Comparison of ENCODE assay signal across 23 cellular contexts in the genomic region with DNA sequence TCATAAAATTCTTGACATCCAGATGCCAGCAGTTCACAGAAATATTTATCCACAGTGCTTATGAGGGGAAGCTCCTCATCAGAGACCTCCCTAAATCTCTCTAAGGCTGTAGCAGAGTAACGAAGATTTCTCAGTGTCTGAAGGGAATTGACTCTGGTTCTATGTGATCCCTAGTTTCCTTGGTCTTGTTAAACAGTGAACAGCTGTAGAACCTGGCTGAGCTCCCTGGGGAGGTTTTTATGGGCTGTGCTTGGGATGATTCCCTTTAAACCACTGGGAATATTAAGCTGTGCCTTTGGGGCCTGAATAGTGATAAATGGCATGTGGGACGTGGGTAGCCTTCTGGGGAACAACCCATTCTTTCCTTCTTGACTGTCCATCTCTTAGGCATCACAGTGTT. TPM values are rescaled to one million over a fixed set of nuclear protein-coding genes. Genes with fewer than 3 reads are reported as not detected.
"Had no signal": no experiment of that assay in that cellular context is flagged by ENCODE, and none has a peak within 500 bp of the region (broad histone marks: within the 10 kb centered on the region; RNA-seq: fewer than 3 reads in every experiment).

No MANE protein-coding gene starts in this region.

- H3K36me3 ChIP-seq: esophagus muscularis mucosa, heart right ventricle, neutrophil, pancreas, uterus had no signal

- H3K4me1 ChIP-seq: pancreas, psoas muscle, uterus had no signal

- H3K27me3 ChIP-seq: esophagus muscularis mucosa, heart right ventricle, neutrophil, pancreas, uterus had no signal

- DNase-seq: activated B cell treated with CpG ODN at 0.5 μM for 24 hours; activated CD4-positive, alpha-beta T cell treated with anti-CD3 and anti-CD28 coated beads for 4 hours; activated CD4-positive, alpha-beta T cell treated with anti-CD3 and anti-CD28 coated beads, Interleukin-2, amount 50 U/mL, for 48 hours; activated CD8-positive, alpha-beta memory T cell treated with anti-CD3 and anti-CD28 coated beads, Interleukin-2, amount 50 U/mL, for 48 hours; activated naive CD4-positive, alpha-beta T cell treated with Interleukin-2 at 50 U/mL for 16 hours; activated naive CD8-positive, alpha-beta T cell treated with anti-CD3 and anti-CD28 coated beads for 36 hours; activated T-cell treated with anti-CD3 and anti-CD28 coated beads, Interleukin-2, amount 50 U/mL, for 48 hours; central memory CD4-positive, alpha-beta T cell; effector memory CD8-positive, alpha-beta T cell; heart right ventricle; left colon; pancreas; psoas muscle; right cardiac atrium; stimulated activated CD4-positive, alpha-beta T cell treated with anti-CD3 and anti-CD28 coated beads, Interleukin-1b, Interleukin-23, amount 100 ng/mL, for 48 hours; T1000; trophoblast cell; uterus had no signal

- ATAC-seq: effector memory CD8-positive, alpha-beta T cell; heart right ventricle; left colon; pancreas; psoas muscle; right cardiac atrium; stimulated activated effector memory CD8-positive, alpha-beta T cell treated with anti-CD3 and anti-CD28 coated beads, Interleukin-12 subunit alpha, Interleukin-12 subunit beta, amount 100 ng/mL, for 72 hours had no signal

- H3K27ac ChIP-seq: esophagus muscularis mucosa, heart right ventricle, neutrophil, pancreas, psoas muscle, uterus had no signal

- H3K9me3 ChIP-seq: neutrophil, pancreas had no signal

- H3K4me3 ChIP-seq: esophagus muscularis mucosa, heart right ventricle, pancreas, psoas muscle, uterus had no signal

RNA-seq across cellular contexts. Expression of gene ARHGAP20, which starts 43.7 kb away (rescaled TPM):
- total RNA-seq: activated CD8-positive, alpha-beta memory T cell treated with anti-CD3 and anti-CD28 coated beads for 36 hours had no signal
- polyA plus RNA-seq: keratinocyte had no signal
